20 cellular contexts compared by ENCODE assay signal in the genomic region with DNA sequence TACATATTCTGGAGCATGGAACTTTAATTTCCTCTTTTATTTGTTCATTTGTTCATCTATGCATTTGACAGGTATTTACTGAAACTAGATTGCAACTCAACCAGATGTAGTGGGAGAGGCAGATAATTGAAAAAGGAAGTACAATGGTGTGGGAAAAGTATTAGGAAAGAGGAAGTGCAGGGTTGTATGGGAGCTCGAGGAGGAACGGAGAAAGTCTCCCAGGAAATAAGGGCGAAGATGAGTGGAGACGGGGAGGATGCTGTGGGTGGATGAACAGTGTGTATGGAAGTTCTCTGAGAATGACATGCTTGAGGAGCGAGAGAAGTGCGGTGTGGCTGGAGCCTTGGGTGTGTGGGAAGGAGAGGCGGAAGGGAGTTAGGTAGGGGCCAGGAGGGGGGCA.
"Had no signal": no experiment of that assay in that cellular context is flagged by ENCODE, and none has a peak within 500 bp of the region (broad histone marks: within the 10 kb centered on the region; RNA-seq: fewer than 3 reads in every experiment).

No MANE protein-coding gene starts in this region.

- H3K36me3 ChIP-seq: breast epithelium had no signal

- H3K4me3 ChIP-seq: breast epithelium, coronary artery, PC-9 had no signal

- H3K27ac ChIP-seq: breast epithelium, coronary artery, PC-9 had no signal

- H3K4me2 ChIP-seq: PC-9 had no signal

- H2AFZ ChIP-seq: PC-9 had no signal

- H3K27me3 ChIP-seq: breast epithelium had no signal

- H3K4me1 ChIP-seq: breast epithelium had no signal

- DNase-seq: activated CD4-positive, alpha-beta T cell treated with anti-CD3 and anti-CD28 coated beads for 48 hours; activated CD4-positive, alpha-beta T cell treated with anti-CD3 and anti-CD28 coated beads, Interleukin-2, amount 50 U/mL, for 4 hours; activated CD4-positive, CD25-positive, alpha-beta regulatory T cell treated with anti-CD3 and anti-CD28 coated beads, Interleukin-2, amount 50 U/mL, for 72 hours; activated CD8-positive, alpha-beta memory T cell treated with anti-CD3 and anti-CD28 coated beads, Interleukin-2, amount 10 ng/mL, durations not matched to agents 7 days and 5 days; activated effector memory CD4-positive, alpha-beta T cell treated with Interleukin-2 at 50 U/mL for 16 hours; activated naive CD4-positive, alpha-beta T cell; activated T-cell treated with anti-CD3 and anti-CD28 coated beads, Interleukin-2, amount 50 U/mL, for 24 hours; aorta; caudate nucleus; NCI-H1105 treated with DMSO at 0.1 percent for 48 hours; NCI-H1930; NCI-H2171; NCI-H2227 treated with DMSO at 0.1 percent for 48 hours; NCI-H446 treated with DMSO at 0.1 percent for 48 hours; NCI-H526 treated with DMSO at 0.1 percent for 48 hours; NK-92 treated with Interleukin-12 subunit alpha and Interleukin-12 subunit beta, amount 100 ng/mL, for 24 hours; PC-9; SHP77 treated with DMSO at 0.1 percent for 48 hours had no signal
